In genomic region chr7:112938895-112939588, GRCh38 we compare ENCODE assay signal across 8 cellular contexts.
A peak's percentile ranks its signal among the peaks of the same experiment; 100 is the strongest.
DNase-seq lines count a peak whose midpoint lies in the region; ATAC-seq and TF ChIP-seq lines count a peak whose summit lies in the region.

No MANE protein-coding gene starts in this region.

- H3K9me3 ChIP-seq in SJCRH30 (replicated peaks) (no peaks in the 10 kb centered on the region), mammary epithelial cell (replicated peaks; ENCODE audit: insufficient read depth, low read length) (no peaks in the 10 kb centered on the region), iPS-20b (ENCODE audit: insufficient read depth, low read depth, low read length) (no peaks in the 10 kb centered on the region)

- peak overlapping the region; percentile 95 for H2AFZ ChIP-seq in mammary epithelial cell (ENCODE audit: low read depth, low read length)

- H3K4me2 ChIP-seq in mammary epithelial cell (ENCODE audit: insufficient read depth, low read depth, low read length): peak overlapping the region; percentile 82

- H4K20me1 ChIP-seq in mammary epithelial cell (ENCODE audit: insufficient read depth, low read length): no peaks in the 10 kb centered on the region

- H3K27ac ChIP-seq in SJCRH30 (peak overlapping the region; percentile 57), mammary epithelial cell (ENCODE audit: insufficient read depth, low read depth, low read length) (peak overlapping the region; percentile 61), iPS-20b (ENCODE audit: low read length) (no peak overlapping the region)

- peaks cover 2% of the 10 kb centered on the region; the same call in 1 of the 2 replicates for H3K36me3 ChIP-seq in GM06990 (ENCODE audit: control insufficient read depth, insufficient read depth, low read length)
- H3K36me3 ChIP-seq in SJCRH30: no peaks in the 10 kb centered on the region
- no peaks in the 10 kb centered on the region for H3K36me3 ChIP-seq in mammary epithelial cell (ENCODE audit: insufficient read depth, low read length)
- H3K36me3 ChIP-seq in iPS-20b (ENCODE audit: insufficient read depth, low read depth, low read length): no peaks in the 10 kb centered on the region

- peak; percentile 4 for ATAC-seq in HG02884 (IDR thresholded peaks at IDR 0.05; ENCODE audit: unreplicated experiment)
- no peak for ATAC-seq in GM18867 (IDR thresholded peaks at IDR 0.05; ENCODE audit: unreplicated experiment)
- ATAC-seq in GM21529 (IDR thresholded peaks at IDR 0.05; ENCODE audit: unreplicated experiment): no peak

- H3K9ac ChIP-seq in mammary epithelial cell (ENCODE audit: insufficient read depth, low read length) (peak overlapping the region; percentile 71), iPS-20b (ENCODE audit: low read depth, low read length) (peak overlapping the region; percentile 82; the same call in 1 of the 2 replicates)

- TF ChIP-seq CTCF in GM06990 (IDR thresholded peaks at IDR 0.05; ENCODE audit: insufficient read depth, low read length, poor library complexity, severe bottlenecking) (no peak), mammary epithelial cell (conservative IDR thresholded peaks at IDR 0.05 in 1 of 2, IDR thresholded peaks at IDR 0.05 in 1 of 2; ENCODE audit: extremely low read depth in 1 of 2, insufficient read depth in 1 of 2, low read depth in 1 of 2, low read length in 2 of 2) (no peak)

- dilution Hi-C loops in mammary epithelial cell (cut with HindIII; ENCODE audit: low sequenced_read_pairs): no loop called here

- no TSS peak for BruUV-seq in mammary epithelial cell (replicated peaks; lab: Mats Ljungman, UMichigan)

- H3K4me3 ChIP-seq in GM06990 (replicated peaks; ENCODE audit: low read depth, low read length): peak overlapping the region; percentile 92
- peak overlapping the region; percentile 85 for H3K4me3 ChIP-seq in SJCRH30
- peak overlapping the region; percentile 83 to 95 (median 83) for H3K4me3 ChIP-seq in mammary epithelial cell (replicated peaks in 1 of 3; ENCODE audit: insufficient read depth in 1 of 3, low read depth in 2 of 3, low read length in 3 of 3)
- peak overlapping the region; percentile 89 for H3K4me3 ChIP-seq in iPS-20b (ENCODE audit: low read length)
- H3K4me3 ChIP-seq in skeletal muscle cell (ENCODE audit: low read depth, low read length): peak overlapping the region; percentile 88

- H3K27me3 ChIP-seq in GM06990 (replicated peaks; ENCODE audit: control insufficient read depth, insufficient read depth, low read length) (no peaks in the 10 kb centered on the region), SJCRH30 (no peaks in the 10 kb centered on the region), mammary epithelial cell (ENCODE audit: insufficient read depth, low read length) (no peaks in the 10 kb centered on the region), iPS-20b (ENCODE audit: insufficient read depth, low read length) (no peaks in the 10 kb centered on the region)

- H3K4me1 ChIP-seq in SJCRH30: no peaks in the 10 kb centered on the region
- peaks cover 14% of the 10 kb centered on the region for H3K4me1 ChIP-seq in mammary epithelial cell (ENCODE audit: insufficient read depth, low read length)
- peaks cover 7% of the 10 kb centered on the region for H3K4me1 ChIP-seq in iPS-20b (ENCODE audit: insufficient read depth, low read length)

- DNase-seq in GM06990 (ENCODE audit: extremely low read depth, insufficient read length) (no peak), SJCRH30 (peak; percentile 74 to 75), mammary epithelial cell (no peak), skeletal muscle cell (ENCODE audit: low read depth) (no peak)

- in situ Hi-C loops in mammary epithelial cell (cut with MboI; ENCODE audit: low sequenced_read_pairs in 2 of 2): no loop called here

- WGBS in mammary epithelial cell (ENCODE audit: low coverage, missing lambda C conversion rate): under 1% methylated on average over 12 of the region's 26 CpGs

- intact Hi-C loops in mammary epithelial cell (cut with micrococcal nuclease): loop anchor here (10.0 kb wide), 1 partner anchor 176 kb away; the partner anchor contains the start of gene SMIM30

- CTCF ChIA-PET in mammary epithelial cell (lab: Charles Lee; ENCODE audit: low non-redundant PET): no interaction called here

- H3K79me2 ChIP-seq in mammary epithelial cell (ENCODE audit: insufficient read depth, low read length): peaks cover 41% of the 10 kb centered on the region

Comparison
In these comparisons a context has a peak if more than half of its experiments do, and no peak if none do; other contexts are left out.
1. DNase-seq: peak in SJCRH30 (2 of 2); none in GM06990 (single experiment), mammary epithelial cell (single experiment) and skeletal muscle cell (single experiment).
2. Peak in every context shown above with its lines, with median percentiles within 50 percentile points of each other: H3K4me3 ChIP-seq.